Comparison of ENCODE assay signal across 8 cellular contexts in genomic region chr5:82164957-82165698, GRCh38.
DNase-seq lines count a peak whose midpoint lies in the region; ATAC-seq and TF ChIP-seq lines count a peak whose summit lies in the region.

No MANE protein-coding gene starts in this region.

- no peak for TF ChIP-seq POLR2A in esophagus muscularis mucosa (IDR thresholded peaks at IDR 0.05; ENCODE audit: low read depth)

- no peak overlapping the region for H4K8ac ChIP-seq in neuronal stem cell (ENCODE audit: low read depth, low read length)

- H3K4me2 ChIP-seq in neuronal stem cell (ENCODE audit: insufficient read depth, low read length, poor library complexity, severe bottlenecking): no peak overlapping the region

- H3K4ac ChIP-seq in neuronal stem cell (ENCODE audit: low read length): no peak overlapping the region

- peak overlapping the region; percentile 65 for H2AFZ ChIP-seq in neuronal stem cell (ENCODE audit: low read length)

- H3K36me3 ChIP-seq in esophagus muscularis mucosa (no peaks in the 10 kb centered on the region), neuronal stem cell (replicated peaks in 1 of 2; ENCODE audit: control insufficient read depth in 2 of 2, insufficient read depth in 2 of 2, low read length in 2 of 2) (no peaks in the 10 kb centered on the region)

- H3K4me3 ChIP-seq in esophagus muscularis mucosa (no peak overlapping the region), neuronal stem cell (ENCODE audit: low read length in 2 of 2) (no peak overlapping the region)

- no peak overlapping the region for H3K9ac ChIP-seq in neuronal stem cell (ENCODE audit: low read depth, low read length, poor library complexity)

- H3K18ac ChIP-seq in neuronal stem cell (ENCODE audit: low read length): no peak overlapping the region

- TF ChIP-seq EP300 in esophagus muscularis mucosa (IDR thresholded peaks at IDR 0.05): no peak

- H2BK12ac ChIP-seq in neuronal stem cell (ENCODE audit: low read length): no peak overlapping the region

- H3K27me3 ChIP-seq in esophagus muscularis mucosa (no peaks in the 10 kb centered on the region), neuronal stem cell (ENCODE audit: control insufficient read depth in 3 of 3, insufficient read depth in 3 of 3, low read depth in 1 of 3, low read length in 3 of 3) (no peaks in the 10 kb centered on the region)

- no peak overlapping the region for H3K14ac ChIP-seq in neuronal stem cell (ENCODE audit: low read length)

- peaks cover 11 to 41% (median 25%) of the 10 kb centered on the region in 4 donors for H3K4me1 ChIP-seq in esophagus muscularis mucosa
- peaks cover 7 to 8% of the 10 kb centered on the region in 2 donors for H3K4me1 ChIP-seq in neuronal stem cell (ENCODE audit: control insufficient read depth in 2 of 2, insufficient read depth in 1 of 2, low read depth in 1 of 2, low read length in 2 of 2)

- H2BK120ac ChIP-seq in neuronal stem cell (ENCODE audit: low read depth, low read length): no peak overlapping the region

- H2BK15ac ChIP-seq in neuronal stem cell (ENCODE audit: low read length): no peak overlapping the region

- no peak overlapping the region for H2BK5ac ChIP-seq in neuronal stem cell (ENCODE audit: low read length)

- no peaks in the 10 kb centered on the region for H3K9me3 ChIP-seq in esophagus muscularis mucosa
- no peaks in the 10 kb centered on the region for H3K9me3 ChIP-seq in neuronal stem cell (replicated peaks in 1 of 2; ENCODE audit: control insufficient read depth in 2 of 2, insufficient read depth in 1 of 2, low read depth in 1 of 2, low read length in 2 of 2)

- DNase-seq in D341Med (ENCODE audit: low spot score) (peak; percentile 57), NCI-H524 (lab: John Stamatoyannopoulos, UW) (peak; percentile 86 to 93), esophagus muscularis mucosa (ENCODE audit: extremely low spot score) (no peak), neuronal stem cell (ENCODE audit: low spot score) (no peak), NCI-H2029 treated with DMSO at 0.1 percent for 48 hours (lab: John Stamatoyannopoulos, UW) (no peak), GM10266 (ENCODE audit: extremely low spot score) (no peak), HuH-7 (ENCODE audit: low spot score) (no peak)

- H3K23ac ChIP-seq in neuronal stem cell (ENCODE audit: low read depth, low read length, poor library complexity): no peak overlapping the region

- H3K27ac ChIP-seq in esophagus muscularis mucosa (replicated peaks in 1 of 4) (peak overlapping the region; percentile 21 to 63 (median 46)), neuronal stem cell (replicated peaks; ENCODE audit: low read length) (no peak overlapping the region)

- TF ChIP-seq CTCF in esophagus muscularis mucosa (IDR thresholded peaks at IDR 0.05) (no peak), GM10266 (IDR thresholded peaks at IDR 0.05; ENCODE audit: control insufficient read depth, insufficient read depth, low read depth, missing control alignments) (no peak)

- H3K79me1 ChIP-seq in neuronal stem cell (ENCODE audit: low read depth, low read length): no peaks in the 10 kb centered on the region

- intact Hi-C loops in esophagus muscularis mucosa (cut with DNase I): loop anchor here (5.0 kb wide), 3 partner anchors 193 to 738 kb away; partner anchors contain the start of gene ATG10

- no peak overlapping the region for H4K91ac ChIP-seq in neuronal stem cell (ENCODE audit: low read depth, low read length, poor library complexity)

- no peak overlapping the region for H2AK5ac ChIP-seq in neuronal stem cell (ENCODE audit: low read depth, low read length)

- ATAC-seq in HG02571 (IDR thresholded peaks at IDR 0.05; ENCODE audit: unreplicated experiment): no peak

- WGBS in esophagus muscularis mucosa: 65% methylated on average over 3 of the region's 3 CpGs
- WGBS in neuronal stem cell (ENCODE audit: extremely low coverage in 2 of 2, insufficient read length in 2 of 2, insufficient replicate concordance in 1 of 2), 2 donors: no CpG with 5 or more reads among the region's 3 CpGs

Comparison
In these comparisons a context has a peak if more than half of its experiments do, and no peak if none do; other contexts are left out.
1. DNase-seq: peak in D341Med (single experiment) and NCI-H524 (2 of 2); none in esophagus muscularis mucosa (single experiment), neuronal stem cell (single experiment), NCI-H2029 treated with DMSO at 0.1 percent for 48 hours (single experiment), GM10266 (single experiment) and HuH-7 (single experiment).